In genomic region chr1:247210062-247210385, GRCh38 we compare ENCODE assay signal across 1 cellular context.
TF ChIP-seq lines count a peak whose summit lies in the region.

No MANE protein-coding gene starts in this region.

TF ChIP-seq in K562, 482 proteins besides CTCF, POLR2A, EP300 and RAD21 (continued from another document):
- TF ChIP-seq POLR3G (IDR thresholded peaks at IDR 0.05; ENCODE audit: extremely low read depth, insufficient read length, insufficient replicate concordance) (no peak), ILK (tag; IDR thresholded peaks at IDR 0.05; ENCODE audit: borderline replicate concordance, low read depth) (no peak), CBFA2T2 (conservative IDR thresholded peaks at IDR 0.05) (no peak), FOXK1 (CRISPR knock-in tag; IDR thresholded peaks at IDR 0.05; ENCODE audit: borderline replicate concordance) (no peak), DPF2 (IDR thresholded peaks at IDR 0.05) (0 out of 2 replicates have a peak, but pooled peaks have one; percentile 19), FOSL1 (tag; conservative IDR thresholded peaks at IDR 0.05) (no peak), ZNF77 (CRISPR knock-in tag; IDR thresholded peaks at IDR 0.05) (no peak), ZNF12 (CRISPR knock-in tag; IDR thresholded peaks at IDR 0.05) (peak; percentile 8; the same call in 1 of the 2 replicates), BRF1 (IDR thresholded peaks at IDR 0.05; ENCODE audit: borderline replicate concordance, extremely low read depth, insufficient read length) (no peak), SRSF1 (IDR thresholded peaks at IDR 0.05; ENCODE audit: low read depth, low read length) (no peak), ZNF212 (CRISPR knock-in tag; IDR thresholded peaks at IDR 0.05) (no peak), ZNF140 (CRISPR knock-in tag; IDR thresholded peaks at IDR 0.05) (no peak), TSHZ1 (CRISPR knock-in tag; IDR thresholded peaks at IDR 0.05) (no peak), ZNF551 (CRISPR knock-in tag; IDR thresholded peaks at IDR 0.05) (no peak), CHD1 (IDR thresholded peaks at IDR 0.05; ENCODE audit: low read length) (no peak), ZNF41 (CRISPR knock-in tag; conservative IDR thresholded peaks at IDR 0.05) (no peak), CREB1 (IDR thresholded peaks at IDR 0.05) (no peak), CREB1 (CRISPR knock-in tag; IDR thresholded peaks at IDR 0.05) (no peak), MIER1 (IDR thresholded peaks at IDR 0.05; ENCODE audit: low read depth) (no peak), MEF2A (IDR thresholded peaks at IDR 0.05; ENCODE audit: control insufficient read depth, low read depth, low read length) (no peak), GTF2F1 (IDR thresholded peaks at IDR 0.05; ENCODE audit: low read depth, low read length) (no peak), HINFP (tag; conservative IDR thresholded peaks at IDR 0.05; ENCODE audit: low read depth) (peak; percentile 87), ZNF655 (CRISPR knock-in tag; IDR thresholded peaks at IDR 0.05) (no peak), MAFG (tag; conservative IDR thresholded peaks at IDR 0.05) (no peak), MAFK (IDR thresholded peaks at IDR 0.05; ENCODE audit: low read length) (0 out of 2 replicates have a peak, but pooled peaks have one; percentile 1), NFE2 (IDR thresholded peaks at IDR 0.05; ENCODE audit: low read depth) (peak; percentile 51; the same call in 1 of the 2 replicates), PURB (CRISPR knock-in tag; IDR thresholded peaks at IDR 0.05; ENCODE audit: low read depth) (no peak), POLR2B (IDR thresholded peaks at IDR 0.05; ENCODE audit: low read depth, partially characterized antibody) (no peak), ZNF3 (CRISPR knock-in tag; IDR thresholded peaks at IDR 0.05) (no peak), PKNOX1 (IDR thresholded peaks at IDR 0.05) (no peak), EGR1 (conservative IDR thresholded peaks at IDR 0.05) (peak; percentile 81; the same call in 1 of the 2 replicates), MECOM (CRISPR knock-in tag; IDR thresholded peaks at IDR 0.05) (0 out of 2 replicates have a peak, but pooled peaks have one; percentile 33), THAP12 (CRISPR knock-in tag; IDR thresholded peaks at IDR 0.05) (no peak), LEF1 (IDR thresholded peaks at IDR 0.05) (no peak), SIN3B (IDR thresholded peaks at IDR 0.05; ENCODE audit: low read depth) (no peak), NKRF (IDR thresholded peaks at IDR 0.05; ENCODE audit: borderline replicate concordance) (no peak), BRCA1 (IDR thresholded peaks at IDR 0.05) (no peak), BRCA1 (CRISPR knock-in tag; IDR thresholded peaks at IDR 0.05) (no peak), TARDBP (IDR thresholded peaks at IDR 0.05) (no peak), STAG1 (CRISPR knock-in tag; IDR thresholded peaks at IDR 0.05; ENCODE audit: borderline replicate concordance) (no peak)
